Comparison of ENCODE assay signal across 8 cellular contexts in genomic region chr14:89428556-89429196, GRCh38. TPM values are rescaled to one million over a fixed set of nuclear protein-coding genes. Genes with fewer than 3 reads are reported as not detected.
DNase-seq lines count a peak whose midpoint lies in the region; ATAC-seq and TF ChIP-seq lines count a peak whose summit lies in the region.

No MANE protein-coding gene starts in this region.

- peak overlapping the region; percentile 33 for H3K27ac ChIP-seq in upper lobe of right lung

- peaks cover 19% of the 10 kb centered on the region for H3K4me1 ChIP-seq in upper lobe of right lung

- H3K27me3 Mint-ChIP-seq in activated CD4-positive, alpha-beta memory T cell treated with anti-CD3 and anti-CD28 coated beads, Interleukin-2, amount 10 ng/mL, durations not matched to agents 7 days and 5 days: no peaks in the 10 kb centered on the region

- H3K4me3 Mint-ChIP-seq in activated CD4-positive, alpha-beta memory T cell treated with anti-CD3 and anti-CD28 coated beads, Interleukin-2, amount 10 ng/mL, durations not matched to agents 7 days and 5 days: peak overlapping the region; percentile 76

- intact Hi-C loops in upper lobe of right lung (cut with DNase I): no loop called here

- CTCF ChIA-PET in activated CD4-positive, alpha-beta memory T cell treated with anti-CD3 and anti-CD28 coated beads, Interleukin-2, amount 10 ng/mL, durations not matched to agents 7 days and 5 days (lab: Charles Lee): interaction anchor here (1.4 kb wide), 1 partner anchor 76 kb away, joined by 4 read pairs; no protein-coding TSS in a partner anchor

- peak; percentile 7 for DNase-seq in ACHN
- peak; percentile 21 for DNase-seq in M059J (ENCODE audit: low read depth)
- DNase-seq in activated CD4-positive, alpha-beta memory T cell treated with anti-CD3 and anti-CD28 coated beads, Interleukin-2, amount 10 ng/mL, durations not matched to agents 7 days and 5 days: no peak
- DNase-seq in left kidney (ENCODE audit: low read depth, low spot score): peak; percentile 45
- DNase-seq in upper lobe of right lung: peak; percentile 60
- DNase-seq in germinal center (ENCODE audit: low spot score): no peak
- no peak for DNase-seq in stimulated activated CD4-positive, alpha-beta T cell treated with anti-CD3 and anti-CD28 coated beads, Interleukin-4, amount 100 ng/mL, for 4 hours
- no peak for DNase-seq in activated gamma-delta T cell treated with Interleukin-2 at 50 U/mL for 16 hours

- H3K4me1 Mint-ChIP-seq in activated CD4-positive, alpha-beta memory T cell treated with anti-CD3 and anti-CD28 coated beads, Interleukin-2, amount 10 ng/mL, durations not matched to agents 7 days and 5 days: peaks cover 68% of the 10 kb centered on the region

- no peaks in the 10 kb centered on the region for H3K36me3 ChIP-seq in upper lobe of right lung

- POLR2A ChIA-PET in activated CD4-positive, alpha-beta memory T cell treated with anti-CD3 and anti-CD28 coated beads, Interleukin-2, amount 10 ng/mL, durations not matched to agents 7 days and 5 days (lab: Charles Lee): interaction anchor here (0.6 to 3.9 kb wide), 9 partner anchors 10 to 905 kb away, joined by 4 to 29 read pairs (median 10); no protein-coding TSS in a partner anchor

- H3K9me3 ChIP-seq in upper lobe of right lung: no peaks in the 10 kb centered on the region

- ATAC-seq in upper lobe of right lung: peak; percentile 35

- H3K36me3 Mint-ChIP-seq in activated CD4-positive, alpha-beta memory T cell treated with anti-CD3 and anti-CD28 coated beads, Interleukin-2, amount 10 ng/mL, durations not matched to agents 7 days and 5 days (ENCODE audit: low read depth): peaks cover 12% of the 10 kb centered on the region

- TF ChIP-seq CTCF in upper lobe of right lung (IDR thresholded peaks at IDR 0.05): no peak

- peak overlapping the region; percentile 95 for H3K27ac Mint-ChIP-seq in activated CD4-positive, alpha-beta memory T cell treated with anti-CD3 and anti-CD28 coated beads, Interleukin-2, amount 10 ng/mL, durations not matched to agents 7 days and 5 days

- no peaks in the 10 kb centered on the region for H3K9me3 Mint-ChIP-seq in activated CD4-positive, alpha-beta memory T cell treated with anti-CD3 and anti-CD28 coated beads, Interleukin-2, amount 10 ng/mL, durations not matched to agents 7 days and 5 days

- no peak overlapping the region for H3K4me3 ChIP-seq in upper lobe of right lung

- H3K27me3 ChIP-seq in upper lobe of right lung: no peaks in the 10 kb centered on the region

- in situ Hi-C loops in ACHN (cut with HindIII; ENCODE audit: low pct_ligation_motif_present, low pct_unique_long_range_greater_than_20kb, low sequenced_read_pairs): no loop called here

RNA-seq across cellular contexts. Expression of gene FOXN3, which starts 11.6 kb away (rescaled TPM):
- 9.0 and 16.7 TPM in 2 replicates for total RNA-seq in M059J (2014; rRNA removed; shearing (Covaris generic))
- 10 to 100 TPM; 73.1 to 78.3 TPM for total RNA-seq in activated CD4-positive, alpha-beta memory T cell treated with anti-CD3 and anti-CD28 coated beads, Interleukin-2, amount 10 ng/mL, durations not matched to agents 7 days and 5 days
- total RNA-seq in upper lobe of right lung: 103 TPM

Comparison
In these comparisons a context has a peak if more than half of its experiments do, and no peak if none do; other contexts are left out.
1. DNase-seq: peak in ACHN (single experiment), M059J (single experiment), left kidney (single experiment) and upper lobe of right lung (single experiment); none in activated CD4-positive, alpha-beta memory T cell treated with anti-CD3 and anti-CD28 coated beads, Interleukin-2, amount 10 ng/mL, durations not matched to agents 7 days and 5 days (single experiment), germinal center (single experiment), stimulated activated CD4-positive, alpha-beta T cell treated with anti-CD3 and anti-CD28 coated beads, Interleukin-4, amount 100 ng/mL, for 4 hours (0 of 2) and activated gamma-delta T cell treated with Interleukin-2 at 50 U/mL for 16 hours (single experiment).